Comparison of ENCODE assay signal across 1 cellular context in the genomic region with DNA sequence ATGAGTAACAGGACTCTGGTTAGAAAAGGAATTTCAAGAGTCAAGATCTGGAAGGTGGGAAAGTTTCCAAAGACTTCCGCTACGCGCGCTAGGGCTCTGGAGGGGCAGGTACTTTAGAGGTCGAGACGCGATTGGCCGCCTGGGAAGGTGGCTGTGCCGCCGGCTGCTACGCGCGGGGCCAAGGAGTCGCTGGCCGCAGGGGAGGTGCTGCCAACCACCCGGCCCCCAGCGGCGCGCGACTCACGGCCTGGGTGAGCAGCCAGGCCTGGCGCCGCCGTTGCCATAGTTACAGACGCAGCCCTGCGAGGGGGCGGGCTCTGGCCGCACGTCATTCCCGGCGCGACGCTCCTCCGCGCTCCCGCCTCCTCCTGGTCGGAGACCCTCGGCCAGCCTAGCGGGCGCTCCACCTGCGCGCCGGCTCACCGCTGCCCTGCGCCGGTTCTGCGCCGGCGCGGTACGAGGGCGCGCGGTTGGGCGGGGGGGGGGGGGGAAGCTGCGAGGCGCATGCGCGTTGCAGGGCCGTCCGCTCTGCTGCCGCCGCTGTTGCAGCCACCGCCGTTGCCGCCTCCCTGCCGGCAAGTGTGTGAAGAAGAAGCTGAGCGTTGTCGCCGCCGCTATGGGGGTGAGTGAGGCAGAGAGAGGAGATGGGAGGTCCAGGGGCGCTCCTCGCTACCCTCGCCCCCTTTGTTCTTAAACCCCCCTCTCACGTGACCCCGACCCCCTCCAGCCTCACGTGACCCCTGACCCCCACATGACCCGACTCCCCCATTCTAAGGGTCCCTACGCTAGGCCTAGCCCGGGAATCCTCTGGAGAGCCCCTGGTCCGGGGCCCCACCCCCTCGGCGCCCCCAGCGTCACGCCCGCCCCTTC.
TF ChIP-seq lines count a peak whose summit lies in the region.

A gene (plus strand): TSS at position 522 of the 870 bp plus-strand sequence. CDS start 95 bp downstream, at position 617.

TF ChIP-seq in WTC11, 78 proteins besides CTCF, POLR2A, EP300 and RAD21 (continued from another document):
- TF ChIP-seq, protein P1, sequence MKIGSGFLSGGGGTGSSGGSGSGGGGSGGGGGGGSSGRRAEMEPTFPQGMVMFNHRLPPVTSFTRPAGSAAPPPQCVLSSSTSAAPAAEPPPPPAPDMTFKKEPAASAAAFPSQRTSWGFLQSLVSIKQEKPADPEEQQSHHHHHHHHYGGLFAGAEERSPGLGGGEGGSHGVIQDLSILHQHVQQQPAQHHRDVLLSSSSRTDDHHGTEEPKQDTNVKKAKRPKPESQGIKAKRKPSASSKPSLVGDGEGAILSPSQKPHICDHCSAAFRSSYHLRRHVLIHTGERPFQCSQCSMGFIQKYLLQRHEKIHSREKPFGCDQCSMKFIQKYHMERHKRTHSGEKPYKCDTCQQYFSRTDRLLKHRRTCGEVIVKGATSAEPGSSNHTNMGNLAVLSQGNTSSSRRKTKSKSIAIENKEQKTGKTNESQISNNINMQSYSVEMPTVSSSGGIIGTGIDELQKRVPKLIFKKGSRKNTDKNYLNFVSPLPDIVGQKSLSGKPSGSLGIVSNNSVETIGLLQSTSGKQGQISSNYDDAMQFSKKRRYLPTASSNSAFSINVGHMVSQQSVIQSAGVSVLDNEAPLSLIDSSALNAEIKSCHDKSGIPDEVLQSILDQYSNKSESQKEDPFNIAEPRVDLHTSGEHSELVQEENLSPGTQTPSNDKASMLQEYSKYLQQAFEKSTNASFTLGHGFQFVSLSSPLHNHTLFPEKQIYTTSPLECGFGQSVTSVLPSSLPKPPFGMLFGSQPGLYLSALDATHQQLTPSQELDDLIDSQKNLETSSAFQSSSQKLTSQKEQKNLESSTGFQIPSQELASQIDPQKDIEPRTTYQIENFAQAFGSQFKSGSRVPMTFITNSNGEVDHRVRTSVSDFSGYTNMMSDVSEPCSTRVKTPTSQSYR (CRISPR knock-in tag; IDR thresholded peaks at IDR 0.05): no peak
- 0 out of 2 replicates have a peak, but pooled peaks have one; percentile 22 for TF ChIP-seq NFYB (CRISPR knock-in tag; conservative IDR thresholded peaks at IDR 0.05; ENCODE audit: low read depth)
- TF ChIP-seq FOXK1 (CRISPR knock-in tag; IDR thresholded peaks at IDR 0.05): peak; percentile 71; the same call in 1 of the 2 replicates
- TF ChIP-seq ESRRA (CRISPR knock-in tag; IDR thresholded peaks at IDR 0.05; ENCODE audit: borderline replicate concordance): no peak
- peak; percentile 55; the same call in 1 of the 2 replicates for TF ChIP-seq NFE2L1 (CRISPR knock-in tag; IDR thresholded peaks at IDR 0.05)
